ENCODE assay signal across 1 cellular context in genomic region chr17:62616993-62617893, GRCh38.
TF ChIP-seq lines count a peak whose summit lies in the region.

No MANE protein-coding gene starts in this region.

TF ChIP-seq in HepG2, 621 proteins besides CTCF, POLR2A, EP300 and RAD21 (continued from another document and continues in another):
- TF ChIP-seq ZBTB43 (CRISPR knock-in tag; conservative IDR thresholded peaks at IDR 0.05) = no peak; the same call in 1 of the 2 replicates
- no peak for TF ChIP-seq CC2D1A (CRISPR knock-in tag; IDR thresholded peaks at IDR 0.05)
- no peak for TF ChIP-seq SMAD9 (CRISPR knock-in tag; IDR thresholded peaks at IDR 0.05)
- no peak; the same call in 1 of the 2 replicates for TF ChIP-seq ELF1 (CRISPR knock-in tag; IDR thresholded peaks at IDR 0.05)
- TF ChIP-seq, protein P1, sequence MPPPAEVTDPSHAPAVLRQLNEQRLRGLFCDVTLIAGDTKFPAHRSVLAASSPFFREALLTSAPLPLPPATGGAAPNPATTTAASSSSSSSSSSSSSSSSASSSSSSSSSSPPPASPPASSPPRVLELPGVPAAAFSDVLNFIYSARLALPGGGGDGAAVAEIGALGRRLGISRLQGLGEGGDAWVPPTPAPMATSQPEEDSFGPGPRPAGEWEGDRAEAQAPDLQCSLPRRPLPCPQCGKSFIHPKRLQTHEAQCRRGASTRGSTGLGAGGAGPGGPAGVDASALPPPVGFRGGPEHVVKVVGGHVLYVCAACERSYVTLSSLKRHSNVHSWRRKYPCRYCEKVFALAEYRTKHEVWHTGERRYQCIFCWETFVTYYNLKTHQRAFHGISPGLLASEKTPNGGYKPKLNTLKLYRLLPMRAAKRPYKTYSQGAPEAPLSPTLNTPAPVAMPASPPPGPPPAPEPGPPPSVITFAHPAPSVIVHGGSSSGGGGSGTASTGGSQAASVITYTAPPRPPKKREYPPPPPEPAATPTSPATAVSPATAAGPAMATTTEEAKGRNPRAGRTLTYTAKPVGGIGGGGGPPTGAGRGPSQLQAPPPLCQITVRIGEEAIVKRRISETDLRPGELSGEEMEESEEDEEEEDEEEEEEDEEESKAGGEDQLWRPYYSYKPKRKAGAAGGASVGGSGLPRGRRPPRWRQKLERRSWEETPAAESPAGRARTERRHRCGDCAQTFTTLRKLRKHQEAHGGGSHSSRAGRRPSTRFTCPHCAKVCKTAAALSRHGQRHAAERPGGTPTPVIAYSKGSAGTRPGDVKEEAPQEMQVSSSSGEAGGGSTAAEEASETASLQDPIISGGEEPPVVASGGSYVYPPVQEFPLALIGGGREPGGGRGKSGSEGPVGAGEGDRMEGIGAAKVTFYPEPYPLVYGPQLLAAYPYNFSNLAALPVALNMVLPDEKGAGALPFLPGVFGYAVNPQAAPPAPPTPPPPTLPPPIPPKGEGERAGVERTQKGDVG (CRISPR knock-in tag; IDR thresholded peaks at IDR 0.05; ENCODE audit: borderline replicate concordance) = no peak
- no peak for TF ChIP-seq ZNF660 (CRISPR knock-in tag; IDR thresholded peaks at IDR 0.05; ENCODE audit: borderline replicate concordance, low read depth)
- TF ChIP-seq POGK (CRISPR knock-in tag; conservative IDR thresholded peaks at IDR 0.05) = peak; percentile 58; the same call in 1 of the 2 replicates
- TF ChIP-seq ARID4A (CRISPR knock-in tag; IDR thresholded peaks at IDR 0.05; ENCODE audit: borderline replicate concordance) = peak; percentile 76; the same call in 1 of the 2 replicates
- TF ChIP-seq ZNF563 (CRISPR knock-in tag; IDR thresholded peaks at IDR 0.05) = peak; percentile 23; the same call in 1 of the 2 replicates
- TF ChIP-seq KAT7 (CRISPR knock-in tag; IDR thresholded peaks at IDR 0.05; ENCODE audit: borderline replicate concordance) = no peak
- TF ChIP-seq ZNF691 (CRISPR knock-in tag; IDR thresholded peaks at IDR 0.05; ENCODE audit: borderline replicate concordance, low read depth) = 0 out of 2 replicates have a peak, but pooled peaks have one; percentile 56
- TF ChIP-seq XBP1 (CRISPR knock-in tag; IDR thresholded peaks at IDR 0.05) = no peak
- TF ChIP-seq, protein P2, sequence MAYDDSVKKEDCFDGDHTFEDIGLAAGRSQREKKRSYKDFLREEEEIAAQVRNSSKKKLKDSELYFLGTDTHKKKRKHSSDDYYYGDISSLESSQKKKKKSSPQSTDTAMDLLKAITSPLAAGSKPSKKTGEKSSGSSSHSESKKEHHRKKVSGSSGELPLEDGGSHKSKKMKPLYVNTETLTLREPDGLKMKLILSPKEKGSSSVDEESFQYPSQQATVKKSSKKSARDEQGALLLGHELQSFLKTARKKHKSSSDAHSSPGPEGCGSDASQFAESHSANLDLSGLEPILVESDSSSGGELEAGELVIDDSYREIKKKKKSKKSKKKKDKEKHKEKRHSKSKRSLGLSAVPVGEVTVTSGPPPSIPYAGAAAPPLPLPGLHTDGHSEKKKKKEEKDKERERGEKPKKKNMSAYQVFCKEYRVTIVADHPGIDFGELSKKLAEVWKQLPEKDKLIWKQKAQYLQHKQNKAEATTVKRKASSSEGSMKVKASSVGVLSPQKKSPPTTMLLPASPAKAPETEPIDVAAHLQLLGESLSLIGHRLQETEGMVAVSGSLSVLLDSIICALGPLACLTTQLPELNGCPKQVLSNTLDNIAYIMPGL (CRISPR knock-in tag; IDR thresholded peaks at IDR 0.05; ENCODE audit: borderline replicate concordance in 1 of 2, low read depth in 1 of 2) = peak; percentile 19 to 44; a peak in 1 of 4 replicates
- no peak for TF ChIP-seq ZNF160 (CRISPR knock-in tag; IDR thresholded peaks at IDR 0.05)
- no peak for TF ChIP-seq ATRX (CRISPR knock-in tag; IDR thresholded peaks at IDR 0.05; ENCODE audit: borderline replicate concordance)
- peak; percentile 81; the same call in 1 of the 2 replicates for TF ChIP-seq ZNF317 (CRISPR knock-in tag; IDR thresholded peaks at IDR 0.05)
- TF ChIP-seq ZNF337 (CRISPR knock-in tag; IDR thresholded peaks at IDR 0.05; ENCODE audit: borderline replicate concordance, low read depth) = no peak
- no peak for TF ChIP-seq TBL1XR1 (IDR thresholded peaks at IDR 0.05; ENCODE audit: borderline replicate concordance, low read length, partially characterized antibody)
- peak; percentile 96 for TF ChIP-seq ZBTB7B (CRISPR knock-in tag; IDR thresholded peaks at IDR 0.05)
- no peak for TF ChIP-seq ZNF549 (CRISPR knock-in tag; IDR thresholded peaks at IDR 0.05)
- TF ChIP-seq, protein P3, sequence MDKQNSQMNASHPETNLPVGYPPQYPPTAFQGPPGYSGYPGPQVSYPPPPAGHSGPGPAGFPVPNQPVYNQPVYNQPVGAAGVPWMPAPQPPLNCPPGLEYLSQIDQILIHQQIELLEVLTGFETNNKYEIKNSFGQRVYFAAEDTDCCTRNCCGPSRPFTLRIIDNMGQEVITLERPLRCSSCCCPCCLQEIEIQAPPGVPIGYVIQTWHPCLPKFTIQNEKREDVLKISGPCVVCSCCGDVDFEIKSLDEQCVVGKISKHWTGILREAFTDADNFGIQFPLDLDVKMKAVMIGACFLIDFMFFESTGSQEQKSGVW (CRISPR knock-in tag; IDR thresholded peaks at IDR 0.05; ENCODE audit: borderline replicate concordance) = no peak
- TF ChIP-seq ZNF383 (CRISPR knock-in tag; IDR thresholded peaks at IDR 0.05; ENCODE audit: borderline replicate concordance) = no peak
- no peak for TF ChIP-seq MEF2D (CRISPR knock-in tag; IDR thresholded peaks at IDR 0.05)
- no peak; the same call in none of the 2 replicates for TF ChIP-seq PRDM10 (CRISPR knock-in tag; IDR thresholded peaks at IDR 0.05; ENCODE audit: low read depth)
- TF ChIP-seq, protein P4, sequence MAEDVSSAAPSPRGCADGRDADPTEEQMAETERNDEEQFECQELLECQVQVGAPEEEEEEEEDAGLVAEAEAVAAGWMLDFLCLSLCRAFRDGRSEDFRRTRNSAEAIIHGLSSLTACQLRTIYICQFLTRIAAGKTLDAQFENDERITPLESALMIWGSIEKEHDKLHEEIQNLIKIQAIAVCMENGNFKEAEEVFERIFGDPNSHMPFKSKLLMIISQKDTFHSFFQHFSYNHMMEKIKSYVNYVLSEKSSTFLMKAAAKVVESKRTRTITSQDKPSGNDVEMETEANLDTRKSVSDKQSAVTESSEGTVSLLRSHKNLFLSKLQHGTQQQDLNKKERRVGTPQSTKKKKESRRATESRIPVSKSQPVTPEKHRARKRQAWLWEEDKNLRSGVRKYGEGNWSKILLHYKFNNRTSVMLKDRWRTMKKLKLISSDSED (CRISPR knock-in tag; IDR thresholded peaks at IDR 0.05) = no peak
- TF ChIP-seq SRSF9 (IDR thresholded peaks at IDR 0.05; ENCODE audit: borderline replicate concordance, insufficient read depth, low read depth, low read length, poor library complexity, severe bottlenecking) = no peak
- TF ChIP-seq STAT6 (CRISPR knock-in tag; IDR thresholded peaks at IDR 0.05; ENCODE audit: borderline replicate concordance) = no peak
- no peak for TF ChIP-seq SP2 (CRISPR knock-in tag; IDR thresholded peaks at IDR 0.05)
- TF ChIP-seq KMT2B (CRISPR knock-in tag; IDR thresholded peaks at IDR 0.05) = no peak
- TF ChIP-seq FOXJ3 (CRISPR knock-in tag; IDR thresholded peaks at IDR 0.05; ENCODE audit: borderline replicate concordance) = peak; percentile 64; the same call in 1 of the 2 replicates
